Comparison of ENCODE assay signal across 11 cellular contexts in genomic region chr11:117795726-117796455, GRCh38. TPM values are rescaled to one million over a fixed set of nuclear protein-coding genes. Genes with fewer than 3 reads are reported as not detected.
DNase-seq lines count a peak whose midpoint lies in the region; ATAC-seq and TF ChIP-seq lines count a peak whose summit lies in the region.
"Had no signal": no experiment of that assay in that cellular context is flagged by ENCODE, and none has a peak within 500 bp of the region (broad histone marks: within the 10 kb centered on the region; RNA-seq: fewer than 3 reads in every experiment).

No MANE protein-coding gene starts in this region.

- H3K9me3 Mint-ChIP-seq in activated T-cell treated with anti-CD3 and anti-CD28 coated beads, Interleukin-2, amount 50 U/mL, for 24 hours = no peaks in the 10 kb centered on the region

- DNase-seq in NCI-H748 (lab: John Stamatoyannopoulos, UW; ENCODE audit: unreplicated experiment) = peak; percentile 67
- no peak for DNase-seq in NCI-H748 treated with DMSO at 0.1 percent for 48 hours (lab: John Stamatoyannopoulos, UW)
- DNase-seq in activated T-cell treated with anti-CD3 and anti-CD28 coated beads, Interleukin-2, amount 50 U/mL, for 24 hours = no peak
- no peak for DNase-seq in smooth muscle cell (lab: John Stamatoyannopoulos, UW; ENCODE audit: unreplicated experiment)
- DNase-seq in NCI-H524 treated with DMSO at 0.1 percent for 48 hours (lab: John Stamatoyannopoulos, UW) = no peak
- DNase-seq in NCI-H187 treated with DMSO at 0.1 percent for 48 hours (lab: John Stamatoyannopoulos, UW) = no peak

- H3K27me3 Mint-ChIP-seq in activated T-cell treated with anti-CD3 and anti-CD28 coated beads, Interleukin-2, amount 50 U/mL, for 24 hours = peaks cover 63% of the 10 kb centered on the region

- no peaks in the 10 kb centered on the region for H4K20me1 ChIP-seq in smooth muscle cell (ENCODE audit: low read depth)

- H3K9me3 ChIP-seq in iPS-15b (ENCODE audit: control insufficient read depth, insufficient read depth, low read length) (no peaks in the 10 kb centered on the region), smooth muscle cell (replicated peaks; ENCODE audit: low read depth) (no peaks in the 10 kb centered on the region)
- H3K9me3 ChIP-seq: upper lobe of left lung had no signal

- peaks cover 16% of the 10 kb centered on the region for H3K4me1 Mint-ChIP-seq in activated T-cell treated with anti-CD3 and anti-CD28 coated beads, Interleukin-2, amount 50 U/mL, for 24 hours (ENCODE audit: low read depth)

- no peaks in the 10 kb centered on the region for H3F3A ChIP-seq in smooth muscle cell (ENCODE audit: low read depth)

- no peak overlapping the region for H3K27ac Mint-ChIP-seq in activated T-cell treated with anti-CD3 and anti-CD28 coated beads, Interleukin-2, amount 50 U/mL, for 24 hours

- TF ChIP-seq CTCF in smooth muscle cell (IDR thresholded peaks at IDR 0.05; ENCODE audit: borderline replicate concordance, insufficient read depth, poor library complexity, severe bottlenecking) = no peak

- H3K4me2 ChIP-seq in smooth muscle cell = peak overlapping the region; percentile 83

- H3K4me3 ChIP-seq in iPS-15b (ENCODE audit: low read depth, low read length) (peak overlapping the region; percentile 54), smooth muscle cell (peak overlapping the region; percentile 41)

- H3K36me3 ChIP-seq in iPS-15b (ENCODE audit: control insufficient read depth, insufficient read depth, low read length) (no peaks in the 10 kb centered on the region), smooth muscle cell (ENCODE audit: low read depth) (no peaks in the 10 kb centered on the region)
- H3K36me3 ChIP-seq: upper lobe of left lung had no signal

- no peak overlapping the region for H3K27ac ChIP-seq in smooth muscle cell (ENCODE audit: low read depth)
- H3K27ac ChIP-seq: upper lobe of left lung had no signal

- H2AFZ ChIP-seq in smooth muscle cell (ENCODE audit: low read depth) = no peak overlapping the region

- H3K79me2 ChIP-seq in smooth muscle cell (ENCODE audit: low read depth) = no peaks in the 10 kb centered on the region

- no peak for ATAC-seq in GM19397 (IDR thresholded peaks at IDR 0.05; ENCODE audit: unreplicated experiment)

- H3K4me1 ChIP-seq in iPS-15b (ENCODE audit: control insufficient read depth, insufficient read depth, low read length) = no peaks in the 10 kb centered on the region
- H3K4me1 ChIP-seq in smooth muscle cell (ENCODE audit: low read depth) = peaks cover 12% of the 10 kb centered on the region

- WGBS in smooth muscle cell (ENCODE audit: low lambda C conversion rate) = 10% methylated on average over 41 of the region's 49 CpGs

- no peaks in the 10 kb centered on the region for H3K36me3 Mint-ChIP-seq in activated T-cell treated with anti-CD3 and anti-CD28 coated beads, Interleukin-2, amount 50 U/mL, for 24 hours (ENCODE audit: low read depth)

- H3K9ac ChIP-seq in iPS-15b (ENCODE audit: low read depth, low read length) (no peak overlapping the region), smooth muscle cell (ENCODE audit: low read depth) (no peak overlapping the region)

- H3K4me3 Mint-ChIP-seq in activated T-cell treated with anti-CD3 and anti-CD28 coated beads, Interleukin-2, amount 50 U/mL, for 24 hours = peak overlapping the region; percentile 42

- H3K27me3 ChIP-seq in iPS-15b (ENCODE audit: control insufficient read depth, insufficient read depth, low read length) (peaks cover 75% of the 10 kb centered on the region), smooth muscle cell (ENCODE audit: low read depth) (peaks cover 99% of the 10 kb centered on the region)

RNA-seq across cellular contexts. Expression of gene DSCAML1, which starts 1.1 kb away (rescaled TPM):
- total RNA-seq in smooth muscle cell = 0.04 and 0.22 TPM in 2 replicates
- polyA plus RNA-seq in smooth muscle cell = 0.37 TPM in 1 of 2 replicates, not detected in the other
- total RNA-seq: NCI-H460 had no signal
- polyA plus RNA-seq: AG04450 had no signal

RNA-seq across cellular contexts. Expression of gene FXYD2, which starts 28.7 kb away (rescaled TPM):
- total RNA-seq in smooth muscle cell = 0.40 TPM in 1 of 2 replicates, not detected in the other
- 1.00 and 2.3 TPM in 2 replicates for polyA plus RNA-seq in smooth muscle cell
- total RNA-seq: NCI-H460 had no signal
- polyA plus RNA-seq: AG04450 had no signal
